In the genomic region with DNA sequence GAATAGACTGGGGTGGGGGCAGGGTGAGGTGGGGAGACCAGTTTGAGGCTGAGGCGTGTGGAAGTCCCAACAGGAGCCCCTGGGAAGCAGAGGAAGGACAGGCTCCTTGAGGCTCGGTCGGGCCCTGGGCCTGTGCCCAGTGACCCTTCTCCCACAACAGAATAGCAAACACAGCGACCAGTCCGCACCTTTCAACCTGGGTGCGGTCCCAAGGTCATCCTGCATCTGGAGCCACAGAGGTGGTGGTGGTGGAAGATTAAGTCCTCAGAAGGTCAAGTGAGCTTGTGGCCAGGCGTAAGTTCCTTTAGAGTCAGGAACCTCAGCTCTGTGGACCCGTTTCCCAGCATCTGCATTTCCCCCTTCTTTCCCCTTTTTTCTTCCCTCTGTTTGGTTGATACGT, we compare ENCODE assay signal across 20 cellular contexts. TPM values are rescaled to one million over a fixed set of nuclear protein-coding genes. Genes with fewer than 3 reads are reported as not detected.
DNase-seq lines count a peak whose midpoint lies in the region; ATAC-seq, FAIRE-seq and TF ChIP-seq lines count a peak whose summit lies in the region.
"Had no signal": no experiment of that assay in that cellular context is flagged by ENCODE, and none has a peak within 500 bp of the region (broad histone marks: within the 10 kb centered on the region; RNA-seq: fewer than 3 reads in every experiment).

No MANE protein-coding gene starts in this region.

- H2BK5ac ChIP-seq in neuronal stem cell (ENCODE audit: low read length), result no peak overlapping the region

- H3K27me3 Mint-ChIP-seq in activated CD8-positive, alpha-beta memory T cell treated with anti-CD3 and anti-CD28 coated beads, Interleukin-2, amount 10 ng/mL, durations not matched to agents 7 days and 5 days, result peaks cover 7% of the 10 kb centered on the region
- H3K27me3 Mint-ChIP-seq: CD4-positive, alpha-beta memory T cell had no signal

- intact Hi-C loops in colonic mucosa (cut with DNase I), result no loop called here
- intact Hi-C loops in left colon (cut with DNase I, micrococcal nuclease), result no loop called here

- no peak overlapping the region for H2BK15ac ChIP-seq in neuronal stem cell (ENCODE audit: low read length)

- H3K9ac ChIP-seq in colonic mucosa (ENCODE audit: low read depth in 2 of 2, low read length in 2 of 2) (no peak overlapping the region), neuronal stem cell (ENCODE audit: low read depth, low read length, poor library complexity) (no peak overlapping the region)

- no peak overlapping the region for H3K14ac ChIP-seq in neuronal stem cell (ENCODE audit: low read length)

- H3K27ac ChIP-seq in colonic mucosa, result no peak overlapping the region
- H3K27ac ChIP-seq in neuronal stem cell (replicated peaks; ENCODE audit: low read length), result no peak overlapping the region

- no peak overlapping the region for H3K27ac Mint-ChIP-seq in activated CD8-positive, alpha-beta memory T cell treated with anti-CD3 and anti-CD28 coated beads, Interleukin-2, amount 10 ng/mL, durations not matched to agents 7 days and 5 days
- H3K27ac Mint-ChIP-seq: CD4-positive, alpha-beta memory T cell; GM23338; HFFc6 had no signal

- H3K36me3 ChIP-seq in colonic mucosa, result no peaks in the 10 kb centered on the region
- no peaks in the 10 kb centered on the region for H3K36me3 ChIP-seq in neuronal stem cell (replicated peaks in 1 of 2; ENCODE audit: control insufficient read depth in 2 of 2, insufficient read depth in 2 of 2, low read length in 2 of 2)
- H3K36me3 ChIP-seq: HAP-1 had no signal

- H2BK12ac ChIP-seq in neuronal stem cell (ENCODE audit: low read length), result no peak overlapping the region

- no peak for TF ChIP-seq CTCF in colonic mucosa (IDR thresholded peaks at IDR 0.05)

- no peak overlapping the region for H3K4ac ChIP-seq in neuronal stem cell (ENCODE audit: low read length)

- no peaks in the 10 kb centered on the region for H3K79me1 ChIP-seq in neuronal stem cell (ENCODE audit: low read depth, low read length)

- WGBS in neuronal stem cell (ENCODE audit: extremely low coverage in 2 of 2, insufficient read length in 2 of 2, insufficient replicate concordance in 1 of 2), 2 donors, result no CpG with 5 or more reads among the region's 9 CpGs

- H3K23ac ChIP-seq in neuronal stem cell (ENCODE audit: low read depth, low read length, poor library complexity), result peak overlapping the region; percentile 34

- peak overlapping the region; percentile 30 for H3K18ac ChIP-seq in neuronal stem cell (ENCODE audit: low read length)

- no peak overlapping the region for H2BK120ac ChIP-seq in neuronal stem cell (ENCODE audit: low read depth, low read length)

- peak; percentile 63 for DNase-seq in colonic mucosa
- DNase-seq in left colon, result peak in 1 of 2 donors; percentile 49
- no peak for DNase-seq in neuronal stem cell (ENCODE audit: low spot score)
- DNase-seq in frontal cortex (ENCODE audit: low spot score in 2 of 2), result no peak
- DNase-seq in activated CD8-positive, alpha-beta memory T cell treated with anti-CD3 and anti-CD28 coated beads, Interleukin-2, amount 10 ng/mL, durations not matched to agents 7 days and 5 days, result no peak
- DNase-seq: C1 segment of cervical spinal cord; Calu3; CD4-positive, alpha-beta memory T cell; COR-L47; DMS53; DMS79 treated with DMSO at 0.1 percent for 48 hours; GF-D8; HFFc6 had no signal

- H4K8ac ChIP-seq in neuronal stem cell (ENCODE audit: low read depth, low read length), result no peak overlapping the region

- H3K4me3 Mint-ChIP-seq in activated CD8-positive, alpha-beta memory T cell treated with anti-CD3 and anti-CD28 coated beads, Interleukin-2, amount 10 ng/mL, durations not matched to agents 7 days and 5 days, result no peak overlapping the region
- H3K4me3 Mint-ChIP-seq: CD4-positive, alpha-beta memory T cell; GM23338; HFFc6 had no signal

- H2AFZ ChIP-seq in neuronal stem cell (ENCODE audit: low read length), result no peak overlapping the region
- H2AFZ ChIP-seq: GM23338 had no signal

- H3K9me3 ChIP-seq in colonic mucosa (no peaks in the 10 kb centered on the region), neuronal stem cell (replicated peaks in 1 of 2; ENCODE audit: control insufficient read depth in 2 of 2, insufficient read depth in 1 of 2, low read depth in 1 of 2, low read length in 2 of 2) (no peaks in the 10 kb centered on the region)
- H3K9me3 ChIP-seq: HAP-1 had no signal

- no peak for FAIRE-seq in frontal cortex (lab: Jason Lieb, UNC)
- FAIRE-seq: GM12891, GM18507, H54 had no signal

- H3K4me1 ChIP-seq in colonic mucosa (peaks cover 7% of the 10 kb centered on the region), neuronal stem cell (ENCODE audit: control insufficient read depth in 2 of 2, insufficient read depth in 1 of 2, low read depth in 1 of 2, low read length in 2 of 2) (peaks cover 0 to 7% of the 10 kb centered on the region in 2 donors)
- H3K4me1 ChIP-seq: HAP-1 had no signal

- no peak overlapping the region for H3K4me2 ChIP-seq in neuronal stem cell (ENCODE audit: insufficient read depth, low read length, poor library complexity, severe bottlenecking)
- H3K4me2 ChIP-seq: GM23338 had no signal

- H3K36me3 Mint-ChIP-seq in activated CD8-positive, alpha-beta memory T cell treated with anti-CD3 and anti-CD28 coated beads, Interleukin-2, amount 10 ng/mL, durations not matched to agents 7 days and 5 days, result no peaks in the 10 kb centered on the region
- H3K36me3 Mint-ChIP-seq: CD4-positive, alpha-beta memory T cell had no signal

- H3K27me3 ChIP-seq in colonic mucosa (no peaks in the 10 kb centered on the region), neuronal stem cell (ENCODE audit: control insufficient read depth in 3 of 3, insufficient read depth in 3 of 3, low read depth in 1 of 3, low read length in 3 of 3) (peaks cover 0 to 52% (median 18%) of the 10 kb centered on the region in 3 experiments)

- CTCF ChIA-PET in activated CD8-positive, alpha-beta memory T cell treated with anti-CD3 and anti-CD28 coated beads, Interleukin-2, amount 10 ng/mL, durations not matched to agents 7 days and 5 days (lab: Charles Lee), result interaction anchor here (1.4 to 2.2 kb wide), 2 partner anchors 16 to 171 kb away, joined by 5 to 6 read pairs; no protein-coding TSS in a partner anchor

- no peaks in the 10 kb centered on the region for H3K9me3 Mint-ChIP-seq in activated CD8-positive, alpha-beta memory T cell treated with anti-CD3 and anti-CD28 coated beads, Interleukin-2, amount 10 ng/mL, durations not matched to agents 7 days and 5 days (ENCODE audit: low read depth)
- H3K9me3 Mint-ChIP-seq: GM23338, HFFc6 had no signal

- H2AK5ac ChIP-seq in neuronal stem cell (ENCODE audit: low read depth, low read length), result no peak overlapping the region

- H3K4me1 Mint-ChIP-seq in activated CD8-positive, alpha-beta memory T cell treated with anti-CD3 and anti-CD28 coated beads, Interleukin-2, amount 10 ng/mL, durations not matched to agents 7 days and 5 days, result peaks cover 7% of the 10 kb centered on the region

- H3K4me3 ChIP-seq in colonic mucosa (no peak overlapping the region), neuronal stem cell (ENCODE audit: low read length in 2 of 2) (no peak overlapping the region)
- H3K4me3 ChIP-seq: GM23338, HAP-1 had no signal

- no peak overlapping the region for H4K91ac ChIP-seq in neuronal stem cell (ENCODE audit: low read depth, low read length, poor library complexity)

- ATAC-seq in left colon, result peak; percentile 66
- ATAC-seq in activated CD8-positive, alpha-beta memory T cell treated with anti-CD3 and anti-CD28 coated beads, Interleukin-2, amount 10 ng/mL, durations not matched to agents 7 days and 5 days, result no peak
- ATAC-seq in HG03457 (IDR thresholded peaks at IDR 0.05; ENCODE audit: unreplicated experiment), result no peak
- ATAC-seq: GM23338 had no signal

RNA-seq across cellular contexts. Expression of a gene that starts 26.0 kb away (rescaled TPM):
- 10 to 100 TPM in 1 of 2 donors, 1 to 10 TPM in 1; 5.1 to 15.4 TPM for total RNA-seq in colonic mucosa
- total RNA-seq in left colon, result 1 to 10 TPM; 5.3 to 7.1 TPM
- polyA plus RNA-seq in neuronal stem cell (2013, experiment 1 of 2), result 19.7 TPM
- 19.5 TPM for polyA plus RNA-seq in neuronal stem cell (2013, experiment 2 of 2)
- total RNA-seq in frontal cortex, result 2.4 TPM
- 10 to 100 TPM in 1 of 2 experiments, 1 to 10 TPM in 1; 9.9 to 11.0 TPM for total RNA-seq in activated CD8-positive, alpha-beta memory T cell treated with anti-CD3 and anti-CD28 coated beads, Interleukin-2, amount 10 ng/mL, durations not matched to agents 7 days and 5 days
- total RNA-seq: G401 had no signal

RNA-seq across cellular contexts. Expression of a gene that starts 56.8 kb away (rescaled TPM):
- total RNA-seq in colonic mucosa (10 to 100 TPM; 14.1 to 15.4 TPM), left colon (10 to 100 TPM; 15.0 to 19.2 TPM), frontal cortex (0.82 TPM)
- polyA plus RNA-seq in neuronal stem cell (2013, experiment 1 of 2), result 11.3 TPM
- 10.9 TPM for polyA plus RNA-seq in neuronal stem cell (2013, experiment 2 of 2)
- 10 to 100 TPM; 46.5 to 64.1 TPM for total RNA-seq in activated CD8-positive, alpha-beta memory T cell treated with anti-CD3 and anti-CD28 coated beads, Interleukin-2, amount 10 ng/mL, durations not matched to agents 7 days and 5 days
